In the genomic region with DNA sequence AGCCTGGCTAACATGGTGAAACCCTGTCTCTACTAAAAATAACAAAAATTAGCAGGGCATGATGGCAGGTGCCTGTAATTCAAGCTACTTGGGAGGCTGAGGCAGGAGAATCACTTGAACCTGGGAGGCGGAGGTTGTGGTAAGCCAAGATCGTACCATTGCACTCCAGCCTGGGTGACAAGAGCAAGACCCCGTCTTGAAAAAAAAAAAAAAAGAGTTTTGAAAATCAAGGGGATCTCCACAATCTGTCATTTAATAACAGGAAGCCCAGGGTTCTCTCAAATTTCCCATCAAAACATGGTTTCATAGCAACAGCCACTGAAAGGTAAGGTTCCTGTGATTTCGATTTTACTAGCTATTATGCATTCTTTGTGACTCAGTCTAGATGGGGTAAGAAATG, we compare ENCODE assay signal across 8 cellular contexts. TPM values are rescaled to one million over a fixed set of nuclear protein-coding genes. Genes with fewer than 3 reads are reported as not detected.
A peak's percentile ranks its signal among the peaks of the same experiment; 100 is the strongest.
DNase-seq lines count a peak whose midpoint lies in the region; ATAC-seq, FAIRE-seq and TF ChIP-seq lines count a peak whose summit lies in the region.
"Not testable (repeated sequence)": the region's sequence is repeated elsewhere in the genome, so short reads cannot be mapped to it uniquely, and the experiment has no call there.

No MANE protein-coding gene starts in this region.

- H2AFZ ChIP-seq in GM12878 (ENCODE audit: control insufficient read depth, low read depth, low read length) = not testable (repeated sequence)

- H3K36me3 ChIP-seq in RWPE2 (ENCODE audit: low read depth); GM12878 (ENCODE audit: control insufficient read depth in 2 of 2, insufficient read depth in 2 of 2, low read length in 1 of 2): not testable (repeated sequence)

- H3K4me1 ChIP-seq in RWPE2 (ENCODE audit: insufficient read depth, poor library complexity, severe bottlenecking) = not testable (repeated sequence)
- H3K4me1 ChIP-seq in GM12878 (ENCODE audit: control insufficient read depth, insufficient read depth, low read length) = peaks cover 40% of the 10 kb centered on the region

- WGBS in GM12878 (ENCODE audit: insufficient coverage, insufficient replicate concordance, low lambda C conversion rate, missing lambda C conversion rate) = 0% methylated on average over 4 of the region's 4 CpGs

- in situ Hi-C loops in GM12878 (cut with MboI) = not testable (repeated sequence)

- RAD21 ChIA-PET in GM12878 (lab: Charles Lee; ENCODE audit: unreplicated experiment) = interaction anchor here (0.7 to 2.1 kb wide), 13 partner anchors 9 to 70 kb away, joined by 3 to 18 read pairs (median 5); no protein-coding TSS in a partner anchor

- ATAC-seq in GM19324 (IDR thresholded peaks at IDR 0.05; ENCODE audit: low FRiP score, unreplicated experiment) (peak; percentile 54), HG02610 (IDR thresholded peaks at IDR 0.05; ENCODE audit: unreplicated experiment) (peak; percentile 86), HG03196 (IDR thresholded peaks at IDR 0.05; ENCODE audit: unreplicated experiment) (peak; percentile 82), RWPE2 (ENCODE audit: low read depth) (peak; percentile 26; the same call in 1 of the 3 replicates), GM12878 (peak; percentile 85)

- not testable (repeated sequence) for H3K4me3 ChIP-seq in RWPE2 (ENCODE audit: severe bottlenecking); GM12878

- H4K20me1 ChIP-seq in GM12878 (ENCODE audit: control insufficient read depth, insufficient read depth) = not testable (repeated sequence)

- not testable (repeated sequence) for BruUV-seq in GM12878 (replicated peaks; lab: Mats Ljungman, UMichigan)

- FAIRE-seq in GM12878 (lab: Jason Lieb, UNC) = peak; percentile 71

- DNase-seq in GM10266 (ENCODE audit: extremely low spot score) = peak; percentile 58
- not testable (repeated sequence) for DNase-seq in RWPE2 (ENCODE audit: low spot score); GM12878 (ENCODE audit: low read depth, low spot score)
- DNase-seq in activated CD8-positive, alpha-beta memory T cell treated with anti-CD3 and anti-CD28 coated beads for 24 hours = peak; percentile 77
- DNase-seq in stimulated activated CD8-positive, alpha-beta memory T cell treated with anti-CD3 and anti-CD28 coated beads, Interleukin-4, amount 100 ng/mL, for 48 hours = peak; percentile 64

- H3K9me3 ChIP-seq in RWPE2 (ENCODE audit: severe bottlenecking); GM12878 (replicated peaks; ENCODE audit: control insufficient read depth, insufficient read depth, low read length): not testable (repeated sequence)

- not testable (repeated sequence) for TF ChIP-seq CTCF in GM10266 (IDR thresholded peaks at IDR 0.05; ENCODE audit: control insufficient read depth, insufficient read depth, low read depth, missing control alignments); RWPE2 (IDR thresholded peaks at IDR 0.05; ENCODE audit: poor library complexity, severe bottlenecking); GM12878 (IDR thresholded peaks at IDR 0.05 in 2 of 3, conservative IDR thresholded peaks at IDR 0.05 in 1 of 3; ENCODE audit: control insufficient read depth in 2 of 3, extremely low read depth in 1 of 3, insufficient read depth in 1 of 3, low read depth in 3 of 3, low read length in 3 of 3)

- TF ChIP-seq RAD21 in GM12878 (IDR thresholded peaks at IDR 0.05; ENCODE audit: insufficient read depth, low read depth, low read length) = not testable (repeated sequence)

- not testable (repeated sequence) for H3K27me3 ChIP-seq in RWPE2 (ENCODE audit: insufficient read depth, poor library complexity, severe bottlenecking); GM12878 (replicated peaks in 1 of 2; ENCODE audit: control insufficient read depth in 2 of 2, insufficient read depth in 2 of 2, low read length in 1 of 2)

- H3K9ac ChIP-seq in GM12878 (ENCODE audit: control insufficient read depth, insufficient read depth, low read length) = 0 out of 2 replicates have a peak overlapping the region, but pooled peaks have one; percentile 16

- not testable (repeated sequence) for H3K79me2 ChIP-seq in GM12878 (ENCODE audit: control insufficient read depth, insufficient read depth, low read length)

- POLR2A ChIA-PET in GM12878 (lab: Charles Lee) = interaction anchor here (0.7 to 1.2 kb wide), 10 partner anchors 18 to 523 kb away, joined by 3 to 8 read pairs (median 4); no protein-coding TSS in a partner anchor

- intact Hi-C loops in GM12878 (cut with micrococcal nuclease; ENCODE audit: unreplicated experiment) = not testable (repeated sequence)

- not testable (repeated sequence) for H3K27ac ChIP-seq in RWPE2 (ENCODE audit: poor library complexity, severe bottlenecking)
- peak overlapping the region; percentile 64 for H3K27ac ChIP-seq in GM12878 (ENCODE audit: control insufficient read depth, insufficient read depth)

- SMC1A ChIA-PET in GM12878 (lab: Charles Lee; ENCODE audit: uncharacterized antibody, unreplicated experiment) = interaction anchor here (0.8 to 4.0 kb wide), 10 partner anchors 8 to 156 kb away, joined by 3 to 40 read pairs (median 5); no protein-coding TSS in a partner anchor

- H3K4me2 ChIP-seq in GM12878 (ENCODE audit: control insufficient read depth, insufficient read depth) = peak overlapping the region; percentile 53

- not testable (repeated sequence) for TF ChIP-seq POLR2A in GM12878 (IDR thresholded peaks at IDR 0.05; ENCODE audit: low read depth, low read length)

- CTCF ChIA-PET in GM12878 (lab: Yijun Ruan, JAX) = interaction anchor here (0.6 to 5.2 kb wide), 6 partner anchors 9 to 30 kb away, joined by 3 to 54 read pairs (median 5); no protein-coding TSS in a partner anchor

- peak; percentile 70 to 86; a peak in 3 of 4 replicates for TF ChIP-seq EP300 in GM12878 (IDR thresholded peaks at IDR 0.05; ENCODE audit: borderline replicate concordance in 1 of 2, control insufficient read depth in 1 of 2, low read depth in 2 of 2, low read length in 2 of 2)

TF ChIP-seq in GM12878, 131 proteins besides CTCF, POLR2A, EP300 and RAD21 (continues in another document):
- TF ChIP-seq RELA (IDR thresholded peaks at IDR 0.05; ENCODE audit: borderline replicate concordance, partially characterized antibody) (peak; percentile 92), CBX5 (IDR thresholded peaks at IDR 0.05; ENCODE audit: low read depth) (0 out of 2 replicates have a peak, but pooled peaks have one; percentile 20), IKZF1 (conservative IDR thresholded peaks at IDR 0.05) (peak; percentile 57), SMARCA5 (IDR thresholded peaks at IDR 0.05) (peak; percentile 90), HDGF (IDR thresholded peaks at IDR 0.05) (0 out of 2 replicates have a peak, but pooled peaks have one; percentile 42), MTA2 (IDR thresholded peaks at IDR 0.05; ENCODE audit: low read depth) (peak; percentile 54), EED (IDR thresholded peaks at IDR 0.05; ENCODE audit: low read depth) (peak; percentile 32; the same call in 1 of the 2 replicates), RUNX3 (IDR thresholded peaks at IDR 0.05; ENCODE audit: low read length) (peak; percentile 68), NFIC (IDR thresholded peaks at IDR 0.05; ENCODE audit: low read depth, low read length) (peak; percentile 77; the same call in 1 of the 2 replicates), IKZF2 (IDR thresholded peaks at IDR 0.05) (peak in 1 of 2 experiments; percentile 69), MEF2B (IDR thresholded peaks at IDR 0.05; ENCODE audit: partially characterized antibody, poor library complexity, severe bottlenecking) (peak; percentile 16), NBN (IDR thresholded peaks at IDR 0.05) (peak; percentile 85), CBFB (IDR thresholded peaks at IDR 0.05; ENCODE audit: low read depth) (peak; percentile 38; the same call in 1 of the 2 replicates), BHLHE40 (IDR thresholded peaks at IDR 0.05; ENCODE audit: borderline replicate concordance in 1 of 2, low read depth in 2 of 2, low read length in 1 of 2) (peak in 1 of 2 experiments; percentile 32; a peak in 1 of 4 replicates)

RNA-seq across cellular contexts. Expression of gene ZC3H12D, which starts 10.0 kb away (rescaled TPM):
- total RNA-seq in GM12878 (2013; cell fraction: nucleolus; rRNA removed) = 90.8 and 98.3 TPM in 2 replicates
- total RNA-seq in GM12878 (2014; rRNA removed) (9.4 and 10.8 TPM in 2 replicates), GM12878 (2014; rRNA removed; fragmentation: Illumina TruSeq; extraction: Trizol) (10.2 and 10.3 TPM in 2 replicates), GM12878 (2021) (14.1 and 15.7 TPM in 2 replicates)
- polyA plus RNA-seq in GM12878 (2011; ENCODE audit: low read depth) = 3.9 TPM
- polyA plus RNA-seq in GM12878 (2011; rRNA removed) (28.0 and 29.7 TPM in 2 replicates), GM12878 (2014; fragmentation: Illumina TruSeq; extraction: Trizol) (7.0 and 8.2 TPM in 2 replicates), GM12878 (2014; fragmentation: Nextera tagmentation; extraction: Ambion mirVana) (1 to 10 TPM; 1.4 to 2.0 TPM), GM12878 (2014; rRNA removed) (11.6 and 13.0 TPM in 2 replicates), GM12878 (2016; fragmentation: Nextera tagmentation; extraction: Ambion mirVana) (1 to 10 TPM; 2.3 to 2.6 TPM)
- 25.0 and 25.5 TPM in 2 replicates for polyA plus RNA-seq in GM12878 (2011; cell fraction: cytosol; rRNA removed)
- polyA plus RNA-seq in GM12878 (2011; cell fraction: nucleus; rRNA removed) = 30.1 and 38.8 TPM in 2 replicates
- 6.1 and 8.0 TPM in 2 replicates for polyA plus RNA-seq in GM12878 (2012)
- 18.9 and 37.1 TPM in 2 replicates for polyA minus RNA-seq in GM12878 (2011; rRNA and poly(A)+ RNA removed)
- polyA minus RNA-seq in GM12878 (2011; cell fraction: cytosol; rRNA and poly(A)+ RNA removed) = 17.2 and 21.9 TPM in 2 replicates
- polyA minus RNA-seq in GM12878 (2011; cell fraction: nucleus; rRNA and poly(A)+ RNA removed) = 21.0 and 31.8 TPM in 2 replicates

RNA-seq across cellular contexts. Expression of gene PPIL4, which starts 51.0 kb away (rescaled TPM):
- total RNA-seq in GM12878 (2013; cell fraction: nucleolus; rRNA removed) = 30.6 TPM in 2 replicates
- total RNA-seq in GM12878 (2014; rRNA removed) = 11.9 and 18.0 TPM in 2 replicates
- total RNA-seq in GM12878 (2014; rRNA removed; fragmentation: Illumina TruSeq; extraction: Trizol) = 27.2 and 28.4 TPM in 2 replicates
- total RNA-seq in GM12878 (2021) = 13.1 and 14.7 TPM in 2 replicates
- polyA plus RNA-seq in GM12878 (2011; ENCODE audit: low read depth) = 4.9 TPM
- 8.0 and 12.9 TPM in 2 replicates for polyA plus RNA-seq in GM12878 (2011; rRNA removed)
- polyA plus RNA-seq in GM12878 (2011; cell fraction: cytosol; rRNA removed) = 1.6 and 2.0 TPM in 2 replicates
- polyA plus RNA-seq in GM12878 (2011; cell fraction: nucleus; rRNA removed) = 4.0 and 6.4 TPM in 2 replicates
- 11.1 and 15.6 TPM in 2 replicates for polyA plus RNA-seq in GM12878 (2012)
- 25.3 and 34.9 TPM in 2 replicates for polyA plus RNA-seq in GM12878 (2014; fragmentation: Illumina TruSeq; extraction: Trizol)
- polyA plus RNA-seq in GM12878 (2014; fragmentation: Nextera tagmentation; extraction: Ambion mirVana) = 10 to 100 TPM; 24.7 to 25.9 TPM
- 8.8 and 12.0 TPM in 2 replicates for polyA plus RNA-seq in GM12878 (2014; rRNA removed)
- polyA plus RNA-seq in GM12878 (2016; fragmentation: Nextera tagmentation; extraction: Ambion mirVana) = 10 to 100 TPM; 24.0 to 27.6 TPM
- 3.9 and 5.7 TPM in 2 replicates for polyA minus RNA-seq in GM12878 (2011; rRNA and poly(A)+ RNA removed)
- polyA minus RNA-seq in GM12878 (2011; cell fraction: cytosol; rRNA and poly(A)+ RNA removed) = 3.0 and 4.8 TPM in 2 replicates
- polyA minus RNA-seq in GM12878 (2011; cell fraction: nucleus; rRNA and poly(A)+ RNA removed) = 1.8 and 3.4 TPM in 2 replicates

Comparison
In these comparisons a context has a peak if more than half of its experiments do, and no peak if none do; other contexts are left out.
1. ATAC-seq: peak in every context shown above with its lines; median percentile 86 in HG02610; 85 in GM12878; 82 in HG03196; 54 in GM19324; 26 in RWPE2.